1 cellular context compared by ENCODE assay signal in genomic region chr9:75086443-75087278, GRCh38.
TF ChIP-seq lines count a peak whose summit lies in the region.

No MANE protein-coding gene starts in this region.

TF ChIP-seq in K562, 482 proteins besides CTCF, POLR2A, EP300 and RAD21:
- TF ChIP-seq CCNT2 (IDR thresholded peaks at IDR 0.05; ENCODE audit: borderline replicate concordance, extremely low read depth, insufficient read length, low read depth, low read length) (no peak), BCOR (IDR thresholded peaks at IDR 0.05) (0 out of 2 replicates have a peak, but pooled peaks have one; percentile 9), NCOA2 (IDR thresholded peaks at IDR 0.05; ENCODE audit: partially characterized antibody in 2 of 2) (no peak), ARID2 (IDR thresholded peaks at IDR 0.05) (no peak), TFE3 (CRISPR knock-in tag; IDR thresholded peaks at IDR 0.05) (peak; percentile 14; the same call in 1 of the 2 replicates), RAD51 (IDR thresholded peaks at IDR 0.05; ENCODE audit: borderline replicate concordance, low read depth) (no peak), CBFA2T2 (conservative IDR thresholded peaks at IDR 0.05) (no peak), MITF (IDR thresholded peaks at IDR 0.05) (no peak), COPS2 (conservative IDR thresholded peaks at IDR 0.05) (no peak), IRF1 (CRISPR knock-in tag; IDR thresholded peaks at IDR 0.05; ENCODE audit: borderline replicate concordance) (no peak), PHTF2 (CRISPR knock-in tag; IDR thresholded peaks at IDR 0.05) (no peak), ZNF316 (IDR thresholded peaks at IDR 0.05) (peak; percentile 63), SUPT5H (IDR thresholded peaks at IDR 0.05) (no peak), MAFG (tag; conservative IDR thresholded peaks at IDR 0.05) (peak; percentile 42), ZNF253 (CRISPR knock-in tag; conservative IDR thresholded peaks at IDR 0.05) (no peak), ELF2 (CRISPR knock-in tag; IDR thresholded peaks at IDR 0.05) (no peak), C11orf30 (IDR thresholded peaks at IDR 0.05; ENCODE audit: low read depth) (peak; percentile 40; the same call in 1 of the 2 replicates), GATAD2A (IDR thresholded peaks at IDR 0.05) (no peak), ZNF311 (CRISPR knock-in tag; IDR thresholded peaks at IDR 0.05) (no peak), RFX1 (IDR thresholded peaks at IDR 0.05) (no peak), BRD4 (IDR thresholded peaks at IDR 0.05) (no peak), FOXA1 (IDR thresholded peaks at IDR 0.05; ENCODE audit: borderline replicate concordance) (no peak), ATF6 (CRISPR knock-in tag; IDR thresholded peaks at IDR 0.05) (no peak), MAFK (IDR thresholded peaks at IDR 0.05; ENCODE audit: low read length) (0 out of 2 replicates have a peak, but pooled peaks have one; percentile 32), CBX1 (IDR thresholded peaks at IDR 0.05; ENCODE audit: low read depth) (no peak), CEBPB (tag; IDR thresholded peaks at IDR 0.05) (peak; percentile 35; the same call in 1 of the 2 replicates), ZNF609 (CRISPR knock-in tag; IDR thresholded peaks at IDR 0.05; ENCODE audit: borderline replicate concordance) (no peak), ZNF23 (CRISPR knock-in tag; IDR thresholded peaks at IDR 0.05) (no peak), CSDE1 (IDR thresholded peaks at IDR 0.05) (no peak), RBM17 (IDR thresholded peaks at IDR 0.05; ENCODE audit: borderline replicate concordance, low read depth, low read length) (no peak), RUNX1 (IDR thresholded peaks at IDR 0.05; ENCODE audit: low read depth) (no peak), E2F3 (CRISPR knock-in tag; IDR thresholded peaks at IDR 0.05) (no peak), ATF1 (CRISPR knock-in tag; IDR thresholded peaks at IDR 0.05) (no peak), ATF1 (tag; IDR thresholded peaks at IDR 0.05) (no peak), POLR3A (IDR thresholded peaks at IDR 0.05; ENCODE audit: borderline replicate concordance, extremely low read depth, insufficient read depth, insufficient read length) (no peak), KDM1A (IDR thresholded peaks at IDR 0.05) (0 out of 4 replicates have a peak, but pooled peaks of 1 of the 2 experiments have one; percentile 13)
TF ChIP-seq in K562: peak in this region for 8.
